8 cellular contexts compared by ENCODE assay signal in genomic region chr3:71011565-71012287, GRCh38.
DNase-seq lines count a peak whose midpoint lies in the region; ATAC-seq and TF ChIP-seq lines count a peak whose summit lies in the region.

No MANE protein-coding gene starts in this region.

- H3K4me3 Mint-ChIP-seq in nephron progenitor cell, result no peak overlapping the region

- DNase-seq in ACHN (peak; percentile 29), GM13976 (ENCODE audit: low spot score) (no peak), nephron progenitor cell (no peak), middle frontal gyrus (ENCODE audit: extremely low spot score, low spot score) (no peak), SKM-1 (lab: John Stamatoyannopoulos, UW; ENCODE audit: unreplicated experiment) (no peak)
- no peak for DNase-seq in activated naive CD4-positive, alpha-beta T cell treated with anti-CD3 and anti-CD28 coated beads, Interleukin-2, amount 50 U/mL, for 72 hours (ENCODE audit: low spot score in 2 of 2)

- TF ChIP-seq CTCF in GM13976 (IDR thresholded peaks at IDR 0.05; ENCODE audit: borderline replicate concordance, control extremely low read depth, extremely low read depth, insufficient read depth, missing control alignments) (no peak), nephron progenitor cell (IDR thresholded peaks at IDR 0.05) (no peak)

- H3K9me3 Mint-ChIP-seq in activated naive CD4-positive, alpha-beta T cell treated with anti-CD3 and anti-CD28 coated beads, Interleukin-2, amount 50 U/mL, for 72 hours, result peaks cover 0 to 4% of the 10 kb centered on the region in 2 donors
- H3K9me3 Mint-ChIP-seq in nephron progenitor cell, result peaks cover 27% of the 10 kb centered on the region

- H3K4me1 Mint-ChIP-seq in nephron progenitor cell, result peaks cover 24% of the 10 kb centered on the region

- H3K36me3 Mint-ChIP-seq in activated naive CD4-positive, alpha-beta T cell treated with anti-CD3 and anti-CD28 coated beads, Interleukin-2, amount 50 U/mL, for 72 hours, result peaks cover 29 to 46% of the 10 kb centered on the region in 2 donors
- H3K36me3 Mint-ChIP-seq in nephron progenitor cell (ENCODE audit: low read depth), result peaks cover 54% of the 10 kb centered on the region

- peak overlapping the region; percentile 92 to 95 for H3K27ac Mint-ChIP-seq in activated naive CD4-positive, alpha-beta T cell treated with anti-CD3 and anti-CD28 coated beads, Interleukin-2, amount 50 U/mL, for 72 hours
- no peak overlapping the region for H3K27ac Mint-ChIP-seq in nephron progenitor cell

- no peaks in the 10 kb centered on the region for H3K27me3 Mint-ChIP-seq in nephron progenitor cell (ENCODE audit: low read depth, poor library complexity)

- in situ Hi-C loops in ACHN (cut with HindIII; ENCODE audit: low pct_ligation_motif_present, low pct_unique_long_range_greater_than_20kb, low sequenced_read_pairs), result no loop called here
- in situ Hi-C loops in GM13976 (cut with MboI; ENCODE audit: low sequenced_read_pairs, unreplicated experiment), result no loop called here

- ATAC-seq in GM19438 (IDR thresholded peaks at IDR 0.05; ENCODE audit: low read depth, unreplicated experiment) (peak; percentile 87), HG03378 (IDR thresholded peaks at IDR 0.05; ENCODE audit: unreplicated experiment) (peak; percentile 85)
- no peak for ATAC-seq in activated naive CD4-positive, alpha-beta T cell treated with anti-CD3 and anti-CD28 coated beads, Interleukin-2, amount 50 U/mL, for 72 hours

Comparison
In these comparisons a context has a peak if more than half of its experiments do, and no peak if none do; other contexts are left out.
1. ATAC-seq: peak in GM19438 (single experiment) and HG03378 (single experiment); none in activated naive CD4-positive, alpha-beta T cell treated with anti-CD3 and anti-CD28 coated beads, Interleukin-2, amount 50 U/mL, for 72 hours (0 of 2).